Comparison of ENCODE assay signal across 1 cellular context in genomic region chr5:153476767-153477166, GRCh38.
TF ChIP-seq lines count a peak whose summit lies in the region.

No MANE protein-coding gene starts in this region.

TF ChIP-seq in WTC11, 78 proteins besides CTCF, POLR2A, EP300 and RAD21 (continued from another document):
- no peak for TF ChIP-seq ZNF425 (CRISPR knock-in tag; conservative IDR thresholded peaks at IDR 0.05)
- TF ChIP-seq FOXP4 (CRISPR knock-in tag; IDR thresholded peaks at IDR 0.05) = no peak
- no peak for TF ChIP-seq NFYB (CRISPR knock-in tag; conservative IDR thresholded peaks at IDR 0.05; ENCODE audit: low read depth)
- no peak for TF ChIP-seq ZMAT4 (CRISPR knock-in tag; IDR thresholded peaks at IDR 0.05)
